In the genomic region with DNA sequence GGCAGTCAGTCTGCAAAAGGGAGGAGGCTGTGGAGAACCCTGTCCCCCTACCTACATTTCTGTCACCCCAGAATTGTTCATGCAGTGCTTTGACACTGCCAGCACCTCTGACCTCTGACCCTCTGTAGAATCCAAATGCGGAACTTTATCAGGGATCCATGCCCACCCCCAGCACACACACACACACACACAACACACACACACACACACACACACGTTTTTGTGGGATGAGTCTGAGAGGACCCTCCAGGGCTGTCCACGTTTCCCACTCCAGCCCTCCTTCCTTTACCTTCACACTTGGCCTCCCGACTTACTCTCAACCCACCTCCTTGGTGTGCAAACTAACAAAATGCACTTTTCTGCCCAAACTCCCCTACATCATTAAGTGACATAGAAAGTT, we compare ENCODE assay signal across 7 cellular contexts. TPM values are rescaled to one million over a fixed set of nuclear protein-coding genes. Genes with fewer than 3 reads are reported as not detected.
"Had no signal": no experiment of that assay in that cellular context is flagged by ENCODE, and none has a peak within 500 bp of the region (broad histone marks: within the 10 kb centered on the region; RNA-seq: fewer than 3 reads in every experiment).

No MANE protein-coding gene starts in this region.

- H2AFZ ChIP-seq: GM23248 had no signal

- H3K36me3 ChIP-seq: HAP-1 had no signal

- H3K9me3 ChIP-seq: HAP-1 had no signal

- FAIRE-seq: HTR-8/SVneo, K562 had no signal

- H3K9ac ChIP-seq: GM23248 had no signal

- DNase-seq: GM23248, H7, IMR-90 had no signal

- H3K4me3 ChIP-seq: GM23248, HAP-1, K562 had no signal

- H3K4me1 ChIP-seq: HAP-1 had no signal

- H3K27ac ChIP-seq: GM23248 had no signal

RNA-seq across cellular contexts. Expression of gene TSHZ3, which starts 42.3 kb away (rescaled TPM):
- total RNA-seq: HT-29 had no signal
